In genomic region chr7:46352335-46352954, GRCh38 we compare ENCODE assay signal across 9 cellular contexts.
DNase-seq lines count a peak whose midpoint lies in the region; TF ChIP-seq lines count a peak whose summit lies in the region.
"Had no signal": no experiment of that assay in that cellular context is flagged by ENCODE, and none has a peak within 500 bp of the region (broad histone marks: within the 10 kb centered on the region; RNA-seq: fewer than 3 reads in every experiment).

No MANE protein-coding gene starts in this region.

- H3K4me1 ChIP-seq in right atrium auricular region (no peaks in the 10 kb centered on the region), HAP-1 (no peaks in the 10 kb centered on the region)

- H3K36me3 ChIP-seq in right atrium auricular region (no peaks in the 10 kb centered on the region), HAP-1 (replicated peaks) (no peaks in the 10 kb centered on the region)

- no peak overlapping the region for H3K4me3 ChIP-seq in Jurkat, Clone E6-1 (ENCODE audit: low read length)
- H3K4me3 ChIP-seq in right atrium auricular region (no peak overlapping the region), HAP-1 (no peak overlapping the region)

- H3K4me3 Mint-ChIP-seq in activated naive CD8-positive, alpha-beta T cell treated with anti-CD3 and anti-CD28 coated beads for 36 hours: no peak overlapping the region
- H3K4me3 Mint-ChIP-seq: CD4-positive, alpha-beta memory T cell had no signal

- no peaks in the 10 kb centered on the region for H3K4me1 Mint-ChIP-seq in activated naive CD8-positive, alpha-beta T cell treated with anti-CD3 and anti-CD28 coated beads for 36 hours
- H3K4me1 Mint-ChIP-seq: CD4-positive, alpha-beta memory T cell had no signal

- H3K27me3 ChIP-seq in right atrium auricular region: no peaks in the 10 kb centered on the region
- H3K27me3 ChIP-seq in HAP-1 (ENCODE audit: low read depth): no peaks in the 10 kb centered on the region

- no peak overlapping the region for H3K27ac Mint-ChIP-seq in activated naive CD8-positive, alpha-beta T cell treated with anti-CD3 and anti-CD28 coated beads for 36 hours
- H3K27ac Mint-ChIP-seq: CD4-positive, alpha-beta memory T cell had no signal

- no peaks in the 10 kb centered on the region for H3K9me3 Mint-ChIP-seq in activated naive CD8-positive, alpha-beta T cell treated with anti-CD3 and anti-CD28 coated beads for 36 hours

- H3K9me3 ChIP-seq in right atrium auricular region (no peaks in the 10 kb centered on the region), HAP-1 (no peaks in the 10 kb centered on the region)

- in situ Hi-C loops in HAP-1 (cut with MboI; ENCODE audit: low sequenced_read_pairs): no loop called here

- peak; percentile 36 to 72 for TF ChIP-seq CTCF in right atrium auricular region (IDR thresholded peaks at IDR 0.05)

- H3K27ac ChIP-seq in right atrium auricular region: no peak overlapping the region

- no peaks in the 10 kb centered on the region for H3K36me3 Mint-ChIP-seq in activated naive CD8-positive, alpha-beta T cell treated with anti-CD3 and anti-CD28 coated beads for 36 hours
- H3K36me3 Mint-ChIP-seq: CD4-positive, alpha-beta memory T cell had no signal

- peak; percentile 1 for DNase-seq in NCI-H345 (lab: John Stamatoyannopoulos, UW)
- no peak for DNase-seq in NCI-H345 treated with DMSO at 0.1 percent for 48 hours (lab: John Stamatoyannopoulos, UW; ENCODE audit: unreplicated experiment)
- DNase-seq in Jurkat, Clone E6-1 (ENCODE audit: low read depth, low spot score): peak; percentile 20
- peak; percentile 7 for DNase-seq in activated naive CD8-positive, alpha-beta T cell treated with anti-CD3 and anti-CD28 coated beads for 36 hours
- DNase-seq in right atrium auricular region (ENCODE audit: low spot score): no peak
- DNase-seq in stimulated activated CD8-positive, alpha-beta memory T cell treated with anti-CD3 and anti-CD28 coated beads, Interleukin-4, amount 100 ng/mL, for 48 hours: peak; percentile 30
- DNase-seq in NCI-H2196 (lab: John Stamatoyannopoulos, UW; ENCODE audit: unreplicated experiment): no peak
- DNase-seq in HAP-1 (ENCODE audit: low spot score in 2 of 2): no peak

- peaks cover 4% of the 10 kb centered on the region for H3K27me3 Mint-ChIP-seq in activated naive CD8-positive, alpha-beta T cell treated with anti-CD3 and anti-CD28 coated beads for 36 hours
- H3K27me3 Mint-ChIP-seq: CD4-positive, alpha-beta memory T cell had no signal

Comparison
In these comparisons a context has a peak if more than half of its experiments do, and no peak if none do; other contexts are left out.
1. DNase-seq: peak in NCI-H345 (single experiment), Jurkat, Clone E6-1 (single experiment), activated naive CD8-positive, alpha-beta T cell treated with anti-CD3 and anti-CD28 coated beads for 36 hours (single experiment) and stimulated activated CD8-positive, alpha-beta memory T cell treated with anti-CD3 and anti-CD28 coated beads, Interleukin-4, amount 100 ng/mL, for 48 hours (single experiment); none in NCI-H345 treated with DMSO at 0.1 percent for 48 hours (single experiment), right atrium auricular region (single experiment), NCI-H2196 (single experiment) and HAP-1 (0 of 2).